9 cellular contexts compared by ENCODE assay signal in the genomic region with DNA sequence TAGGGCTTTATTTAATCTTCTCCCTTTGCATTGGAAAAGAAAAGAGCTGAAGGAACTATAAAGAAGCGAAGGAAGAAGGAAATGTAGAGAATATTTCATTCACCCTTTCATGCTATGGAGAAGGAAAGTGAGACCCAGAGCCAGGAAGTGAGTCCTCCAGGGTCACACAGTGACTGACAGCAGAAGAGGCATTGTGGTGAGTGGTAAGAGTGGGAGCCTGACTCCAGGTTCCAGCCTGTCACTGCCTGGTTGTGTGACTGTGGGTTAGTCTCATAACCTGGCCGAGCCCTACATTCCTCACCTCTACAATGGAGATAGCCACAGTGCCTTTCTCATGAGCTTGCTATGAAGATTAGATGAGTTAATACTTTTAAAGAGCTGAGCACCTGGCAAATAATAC.
"Had no signal": no experiment of that assay in that cellular context is flagged by ENCODE, and none has a peak within 500 bp of the region (broad histone marks: within the 10 kb centered on the region; RNA-seq: fewer than 3 reads in every experiment).

No MANE protein-coding gene starts in this region.

- H3K4me1 ChIP-seq: foreskin keratinocyte, stomach had no signal

- FAIRE-seq: colon had no signal

- H3K27me3 ChIP-seq: foreskin keratinocyte had no signal

- H3K27ac ChIP-seq: cardiac muscle cell, foreskin keratinocyte, stomach had no signal

- H3K36me3 ChIP-seq: cardiac muscle cell, stomach had no signal

- H3K4me3 ChIP-seq: cardiac muscle cell, stomach had no signal

- DNase-seq: activated gamma-delta T cell treated with Interleukin-2 at 50 U/mL for 16 hours; activated T-cell treated with anti-CD3 and anti-CD28 coated beads, Interleukin-2, amount 50 U/mL, for 48 hours; mammary epithelial cell; stimulated activated CD4-positive, alpha-beta T cell treated with anti-CD3 and anti-CD28 coated beads, Interleukin-4, amount 100 ng/mL, for 24 hours; stomach; T-helper 2 cell had no signal

- ATAC-seq: foreskin keratinocyte had no signal
